ENCODE assay signal across 8 cellular contexts in genomic region chr10:114703377-114704125, GRCh38. TPM values are rescaled to one million over a fixed set of nuclear protein-coding genes. Genes with fewer than 3 reads are reported as not detected.
DNase-seq lines count a peak whose midpoint lies in the region; ATAC-seq lines count a peak whose summit lies in the region.

No MANE protein-coding gene starts in this region.

- in situ Hi-C loops in Caki2 (cut with HindIII; ENCODE audit: low pct_unique_long_range_greater_than_20kb, low sequenced_read_pairs) = no loop called here

- peak; percentile 83 for ATAC-seq in left lobe of liver
- no peak for ATAC-seq in HG03442 (IDR thresholded peaks at IDR 0.05; ENCODE audit: unreplicated experiment)
- no peak for ATAC-seq in HG03097 (IDR thresholded peaks at IDR 0.05; ENCODE audit: low FRiP score, unreplicated experiment)
- ATAC-seq in HG03565 (IDR thresholded peaks at IDR 0.05; ENCODE audit: unreplicated experiment) = no peak
- no peak for ATAC-seq in HG02571 (IDR thresholded peaks at IDR 0.05; ENCODE audit: unreplicated experiment)

- DNase-seq in Caki2 (ENCODE audit: low read depth) (peak; percentile 43), HT-29 (ENCODE audit: low spot score) (peak; percentile 54), astrocyte of the hippocampus (ENCODE audit: low read depth, low spot score) (peak; percentile 65), left lobe of liver (ENCODE audit: low spot score) (no peak)

RNA-seq across cellular contexts. Expression of gene ABLIM1, which starts 45.5 kb away (rescaled TPM):
- total RNA-seq in Caki2 (2014; rRNA removed; shearing (Covaris generic); ENCODE audit: low replicate concordance) = 2.2 and 2.6 TPM in 2 replicates
- total RNA-seq in HT-29 (2014; rRNA removed; shearing (Covaris generic)) = 45.9 and 52.1 TPM in 2 replicates
- 47.0 TPM for total RNA-seq in left lobe of liver

Comparison
In these comparisons a context has a peak if more than half of its experiments do, and no peak if none do; other contexts are left out.
1. RNA of gene ABLIM1, which starts 45.5 kb away (total RNA-seq): 47.0 TPM in left lobe of liver (single experiment) and 45.9 to 52.1 TPM in HT-29; 2.2 to 2.6 TPM in Caki2; every median in the first group is over 10 times any median in the second.